Comparison of ENCODE assay signal across 12 cellular contexts in genomic region chr6:2744206-2744771, GRCh38. TPM values are rescaled to one million over a fixed set of nuclear protein-coding genes. Genes with fewer than 3 reads are reported as not detected.
DNase-seq lines count a peak whose midpoint lies in the region; ATAC-seq, FAIRE-seq and TF ChIP-seq lines count a peak whose summit lies in the region.
"Had no signal": no experiment of that assay in that cellular context is flagged by ENCODE, and none has a peak within 500 bp of the region (broad histone marks: within the 10 kb centered on the region; RNA-seq: fewer than 3 reads in every experiment).

No MANE protein-coding gene starts in this region.

- no peak overlapping the region for H2AFZ ChIP-seq in GM12878 (ENCODE audit: control insufficient read depth, low read depth, low read length)

- H3K79me2 ChIP-seq in GM12878 (ENCODE audit: control insufficient read depth, insufficient read depth, low read length): no peaks in the 10 kb centered on the region

- H3K4me3 Mint-ChIP-seq in activated CD4-positive, alpha-beta T cell treated with anti-CD3 and anti-CD28 coated beads, Interleukin-2, amount 10 ng/mL, durations not matched to agents 24 days and 14 days: no peak overlapping the region
- H3K4me3 Mint-ChIP-seq: activated T-cell treated with anti-CD3 and anti-CD28 coated beads, Interleukin-2, amount 50 U/mL, for 24 hours had no signal

- H3K9me3 ChIP-seq in GM12878 (replicated peaks; ENCODE audit: control insufficient read depth, insufficient read depth, low read length): no peaks in the 10 kb centered on the region

- no peaks in the 10 kb centered on the region for H4K20me1 ChIP-seq in GM12878 (ENCODE audit: control insufficient read depth, insufficient read depth)

- POLR2A ChIA-PET in BJ (lab: Charles Lee): no interaction called here
- POLR2A ChIA-PET in GM12878 (lab: Charles Lee): no interaction called here

- H3K27me3 Mint-ChIP-seq in activated CD4-positive, alpha-beta T cell treated with anti-CD3 and anti-CD28 coated beads, Interleukin-2, amount 10 ng/mL, durations not matched to agents 24 days and 14 days: peaks cover 37% of the 10 kb centered on the region
- H3K27me3 Mint-ChIP-seq: activated T-cell treated with anti-CD3 and anti-CD28 coated beads, Interleukin-2, amount 50 U/mL, for 24 hours had no signal

- H3K36me3 Mint-ChIP-seq in activated CD4-positive, alpha-beta T cell treated with anti-CD3 and anti-CD28 coated beads, Interleukin-2, amount 10 ng/mL, durations not matched to agents 24 days and 14 days (ENCODE audit: low read depth): no peaks in the 10 kb centered on the region

- TF ChIP-seq CTCF in BJ (IDR thresholded peaks at IDR 0.05; ENCODE audit: insufficient read depth, low read depth, low read length): peak; percentile 37
- TF ChIP-seq CTCF in GM12878 (IDR thresholded peaks at IDR 0.05 in 2 of 3, conservative IDR thresholded peaks at IDR 0.05 in 1 of 3; ENCODE audit: control insufficient read depth in 2 of 3, extremely low read depth in 1 of 3, insufficient read depth in 1 of 3, low read depth in 3 of 3, low read length in 3 of 3): no peak; a peak in 1 of 6 replicates

- CTCF ChIA-PET in BJ (lab: Yijun Ruan, JAX) (interaction anchor here (0.6 to 1.9 kb wide), 5 partner anchors 21 to 1148 kb away, joined by 3 to 11 read pairs (median 3); no protein-coding TSS in a partner anchor), GM12878 (lab: Yijun Ruan, JAX) (interaction anchor here (0.7 kb wide), 1 partner anchor 325 kb away, joined by 3 read pairs; no protein-coding TSS in a partner anchor)

- H3K27ac Mint-ChIP-seq in activated CD4-positive, alpha-beta T cell treated with anti-CD3 and anti-CD28 coated beads, Interleukin-2, amount 10 ng/mL, durations not matched to agents 24 days and 14 days: no peak overlapping the region
- H3K27ac Mint-ChIP-seq: activated T-cell treated with anti-CD3 and anti-CD28 coated beads, Interleukin-2, amount 50 U/mL, for 24 hours had no signal

- intact Hi-C loops in GM12878 (cut with micrococcal nuclease; ENCODE audit: unreplicated experiment): no loop called here
- intact Hi-C loops in activated CD4-positive, alpha-beta T cell treated with anti-CD3 and anti-CD28 coated beads, Interleukin-2, amount 10 ng/mL, durations not matched to agents 24 days and 14 days (cut with micrococcal nuclease): no loop called here

- RAD21 ChIA-PET in GM12878 (lab: Charles Lee; ENCODE audit: unreplicated experiment): no interaction called here

- SMC1A ChIA-PET in GM12878 (lab: Charles Lee; ENCODE audit: uncharacterized antibody, unreplicated experiment): interaction anchor here (1.0 kb wide), 1 partner anchor 26 kb away, joined by 3 read pairs; no protein-coding TSS in a partner anchor

- no peaks in the 10 kb centered on the region for H3K4me1 ChIP-seq in GM12878 (ENCODE audit: control insufficient read depth, insufficient read depth, low read length)

- in situ Hi-C loops in GM12878 (cut with MboI): no loop called here

- H3K9ac ChIP-seq in GM12878 (ENCODE audit: control insufficient read depth, insufficient read depth, low read length): no peak overlapping the region

- H3K4me2 ChIP-seq in GM12878 (ENCODE audit: control insufficient read depth, insufficient read depth): no peak overlapping the region

- H3K9me3 Mint-ChIP-seq in activated CD4-positive, alpha-beta T cell treated with anti-CD3 and anti-CD28 coated beads, Interleukin-2, amount 10 ng/mL, durations not matched to agents 24 days and 14 days: no peaks in the 10 kb centered on the region
- H3K9me3 Mint-ChIP-seq: activated T-cell treated with anti-CD3 and anti-CD28 coated beads, Interleukin-2, amount 50 U/mL, for 24 hours had no signal

- 0 out of 2 replicates have a peak, but pooled peaks have one; percentile 3 for TF ChIP-seq RAD21 in GM12878 (IDR thresholded peaks at IDR 0.05; ENCODE audit: insufficient read depth, low read depth, low read length)

- H3K36me3 ChIP-seq in BJ (ENCODE audit: control insufficient read depth, insufficient read depth, low read length) (no peaks in the 10 kb centered on the region), GM12878 (ENCODE audit: control insufficient read depth in 2 of 2, insufficient read depth in 2 of 2, low read length in 1 of 2) (no peaks in the 10 kb centered on the region), H7 (replicated peaks; ENCODE audit: control insufficient read depth, insufficient read depth, low read length) (no peaks in the 10 kb centered on the region)

- no peak for TF ChIP-seq EP300 in GM12878 (IDR thresholded peaks at IDR 0.05; ENCODE audit: borderline replicate concordance in 1 of 2, control insufficient read depth in 1 of 2, low read depth in 2 of 2, low read length in 2 of 2)

- H3K27ac ChIP-seq in GM12878 (ENCODE audit: control insufficient read depth, insufficient read depth): no peak overlapping the region

- FAIRE-seq in GM12878 (lab: Jason Lieb, UNC): no peak

- no peak for ATAC-seq in GM12878
- ATAC-seq in GM21528 (IDR thresholded peaks at IDR 0.05; ENCODE audit: low FRiP score, unreplicated experiment): no peak

- TF ChIP-seq POLR2A in GM12878 (IDR thresholded peaks at IDR 0.05; ENCODE audit: low read depth, low read length): no peak

- H3K27me3 ChIP-seq in BJ (ENCODE audit: control insufficient read depth, insufficient read depth, low read length): no peaks in the 10 kb centered on the region
- H3K27me3 ChIP-seq in GM12878 (replicated peaks in 1 of 2; ENCODE audit: control insufficient read depth in 2 of 2, insufficient read depth in 2 of 2, low read length in 1 of 2): peaks cover 5 to 6% of the 10 kb centered on the region in 2 experiments; a peak in 3 of 4 replicates
- no peaks in the 10 kb centered on the region for H3K27me3 ChIP-seq in H7 (ENCODE audit: control insufficient read depth, insufficient read depth, low read length)

- H3K4me1 Mint-ChIP-seq in activated CD4-positive, alpha-beta T cell treated with anti-CD3 and anti-CD28 coated beads, Interleukin-2, amount 10 ng/mL, durations not matched to agents 24 days and 14 days: no peaks in the 10 kb centered on the region

- H3K4me3 ChIP-seq in BJ (ENCODE audit: low read depth, low read length) (no peak overlapping the region), GM12878 (no peak overlapping the region), H7 (ENCODE audit: insufficient read depth, low read depth, low read length) (no peak overlapping the region)

- DNase-seq in BJ (ENCODE audit: low read depth) (no peak), NCI-H1105 treated with DMSO at 0.1 percent for 48 hours (lab: John Stamatoyannopoulos, UW) (peak; percentile 88), GM12878 (ENCODE audit: low read depth, low spot score) (no peak), kidney tubule cell (ENCODE audit: low spot score) (peak; percentile 34), iPS-NIHi7 (ENCODE audit: extremely low spot score) (no peak), H7 (no peak)
- DNase-seq in activated CD4-positive, alpha-beta T cell treated with anti-CD3 and anti-CD28 coated beads, Interleukin-2, amount 10 ng/mL, durations not matched to agents 24 days and 14 days: no peak
- DNase-seq: activated T-cell treated with anti-CD3 and anti-CD28 coated beads, Interleukin-2, amount 50 U/mL, for 24 hours; GDM1; hippocampal formation; stimulated activated CD4-positive, alpha-beta T cell treated with anti-CD3 and anti-CD28 coated beads, Interleukin-1b, Interleukin-23, amount 100 ng/mL, for 48 hours had no signal

- no TSS peak for BruUV-seq in GM12878 (replicated peaks; lab: Mats Ljungman, UMichigan)

- 37% methylated on average over 9 of the region's 9 CpGs for WGBS in GM12878 (ENCODE audit: insufficient coverage, insufficient replicate concordance, low lambda C conversion rate, missing lambda C conversion rate)

RNA-seq across cellular contexts. Expression of gene MYLK4, which starts 6.4 kb away (rescaled TPM):
- polyA plus RNA-seq in BJ (2011; rRNA removed): 0.20 and 0.21 TPM in 2 replicates
- 0.09 and 0.10 TPM in 2 replicates for polyA minus RNA-seq in BJ (2011; rRNA and poly(A)+ RNA removed)
- 0.07 and 0.08 TPM in 2 replicates for total RNA-seq in GM12878 (2013; cell fraction: nucleolus; rRNA removed)
- under 0.01 TPM in 2 replicates for total RNA-seq in GM12878 (2014; rRNA removed)
- total RNA-seq in GM12878 (2014; rRNA removed; fragmentation: Illumina TruSeq; extraction: Trizol): 0.04 and 0.09 TPM in 2 replicates
- total RNA-seq in GM12878 (2021): 0.05 TPM in 2 replicates
- polyA plus RNA-seq in GM12878 (2011; ENCODE audit: low read depth): not detected
- 0.05 and 0.06 TPM in 2 replicates for polyA plus RNA-seq in GM12878 (2011; rRNA removed)
- polyA plus RNA-seq in GM12878 (2011; cell fraction: cytosol; rRNA removed): 0.03 and 0.04 TPM in 2 replicates
- polyA plus RNA-seq in GM12878 (2011; cell fraction: nucleus; rRNA removed): 0.15 TPM in 2 replicates
- 0.07 TPM in 2 replicates for polyA plus RNA-seq in GM12878 (2012)
- 0.06 and 0.11 TPM in 2 replicates for polyA plus RNA-seq in GM12878 (2014; fragmentation: Illumina TruSeq; extraction: Trizol)
- polyA plus RNA-seq in GM12878 (2014; fragmentation: Nextera tagmentation; extraction: Ambion mirVana): under 1 TPM; under 0.01 to 0.05 TPM
- polyA plus RNA-seq in GM12878 (2014; rRNA removed): 0.03 and 0.09 TPM in 2 replicates
- polyA plus RNA-seq in GM12878 (2016; fragmentation: Nextera tagmentation; extraction: Ambion mirVana): under 1 TPM in 1 of 2 experiments, not detected in 1; 0.09 TPM
- 0.05 TPM in 1 of 2 replicates, not detected in the other for polyA minus RNA-seq in GM12878 (2011; rRNA and poly(A)+ RNA removed)
- not detected in 2 replicates for polyA minus RNA-seq in GM12878 (2011; cell fraction: cytosol; rRNA and poly(A)+ RNA removed)
- polyA minus RNA-seq in GM12878 (2011; cell fraction: nucleus; rRNA and poly(A)+ RNA removed): 0.10 TPM in 1 of 2 replicates, not detected in the other
- 0.07 and 0.14 TPM in 2 replicates for total RNA-seq in activated CD4-positive, alpha-beta T cell treated with anti-CD3 and anti-CD28 coated beads, Interleukin-2, amount 10 ng/mL, durations not matched to agents 24 days and 14 days
- total RNA-seq in H7 (2014; rRNA removed; shearing (Covaris generic)): 0.03 and 0.07 TPM in 2 replicates

RNA-seq across cellular contexts. Expression of gene WRNIP1, which starts 20.9 kb away (rescaled TPM):
- polyA plus RNA-seq in BJ (2011; rRNA removed): 23.9 and 26.5 TPM in 2 replicates
- polyA minus RNA-seq in BJ (2011; rRNA and poly(A)+ RNA removed): 20.5 and 20.8 TPM in 2 replicates
- 21.8 and 24.7 TPM in 2 replicates for total RNA-seq in GM12878 (2013; cell fraction: nucleolus; rRNA removed)
- total RNA-seq in GM12878 (2014; rRNA removed): 26.2 and 29.6 TPM in 2 replicates
- 23.1 and 23.5 TPM in 2 replicates for total RNA-seq in GM12878 (2014; rRNA removed; fragmentation: Illumina TruSeq; extraction: Trizol)
- 24.9 and 25.1 TPM in 2 replicates for total RNA-seq in GM12878 (2021)
- polyA plus RNA-seq in GM12878 (2011; ENCODE audit: low read depth): 8.4 TPM
- polyA plus RNA-seq in GM12878 (2011; rRNA removed): 25.0 and 30.5 TPM in 2 replicates
- polyA plus RNA-seq in GM12878 (2011; cell fraction: cytosol; rRNA removed): 39.8 and 46.6 TPM in 2 replicates
- 40.1 and 56.2 TPM in 2 replicates for polyA plus RNA-seq in GM12878 (2011; cell fraction: nucleus; rRNA removed)
- 19.7 TPM in 2 replicates for polyA plus RNA-seq in GM12878 (2012)
- 17.8 and 30.2 TPM in 2 replicates for polyA plus RNA-seq in GM12878 (2014; fragmentation: Illumina TruSeq; extraction: Trizol)
- polyA plus RNA-seq in GM12878 (2014; fragmentation: Nextera tagmentation; extraction: Ambion mirVana): 10 to 100 TPM in 1 of 2 experiments, 1 to 10 TPM in 1; 9.3 to 13.6 TPM
- polyA plus RNA-seq in GM12878 (2014; rRNA removed): 28.2 and 29.8 TPM in 2 replicates
- polyA plus RNA-seq in GM12878 (2016; fragmentation: Nextera tagmentation; extraction: Ambion mirVana): 10 to 100 TPM; 13.1 to 14.2 TPM
- 21.8 and 30.3 TPM in 2 replicates for polyA minus RNA-seq in GM12878 (2011; rRNA and poly(A)+ RNA removed)
- 7.9 and 9.1 TPM in 2 replicates for polyA minus RNA-seq in GM12878 (2011; cell fraction: cytosol; rRNA and poly(A)+ RNA removed)
- 17.0 and 27.7 TPM in 2 replicates for polyA minus RNA-seq in GM12878 (2011; cell fraction: nucleus; rRNA and poly(A)+ RNA removed)
- total RNA-seq in activated CD4-positive, alpha-beta T cell treated with anti-CD3 and anti-CD28 coated beads, Interleukin-2, amount 10 ng/mL, durations not matched to agents 24 days and 14 days: 49.3 and 50.5 TPM in 2 replicates
- 50.5 and 56.1 TPM in 2 replicates for total RNA-seq in H7 (2014; rRNA removed; shearing (Covaris generic))

Comparison
In these comparisons a context has a peak if more than half of its experiments do, and no peak if none do; other contexts are left out.
1. DNase-seq: peak in NCI-H1105 treated with DMSO at 0.1 percent for 48 hours (single experiment) and kidney tubule cell (single experiment); none in BJ (single experiment), GM12878 (single experiment), iPS-NIHi7 (single experiment), activated CD4-positive, alpha-beta T cell treated with anti-CD3 and anti-CD28 coated beads, Interleukin-2, amount 10 ng/mL, durations not matched to agents 24 days and 14 days (single experiment) and H7 (single experiment).